ENCODE assay signal across 11 cellular contexts in the genomic region with DNA sequence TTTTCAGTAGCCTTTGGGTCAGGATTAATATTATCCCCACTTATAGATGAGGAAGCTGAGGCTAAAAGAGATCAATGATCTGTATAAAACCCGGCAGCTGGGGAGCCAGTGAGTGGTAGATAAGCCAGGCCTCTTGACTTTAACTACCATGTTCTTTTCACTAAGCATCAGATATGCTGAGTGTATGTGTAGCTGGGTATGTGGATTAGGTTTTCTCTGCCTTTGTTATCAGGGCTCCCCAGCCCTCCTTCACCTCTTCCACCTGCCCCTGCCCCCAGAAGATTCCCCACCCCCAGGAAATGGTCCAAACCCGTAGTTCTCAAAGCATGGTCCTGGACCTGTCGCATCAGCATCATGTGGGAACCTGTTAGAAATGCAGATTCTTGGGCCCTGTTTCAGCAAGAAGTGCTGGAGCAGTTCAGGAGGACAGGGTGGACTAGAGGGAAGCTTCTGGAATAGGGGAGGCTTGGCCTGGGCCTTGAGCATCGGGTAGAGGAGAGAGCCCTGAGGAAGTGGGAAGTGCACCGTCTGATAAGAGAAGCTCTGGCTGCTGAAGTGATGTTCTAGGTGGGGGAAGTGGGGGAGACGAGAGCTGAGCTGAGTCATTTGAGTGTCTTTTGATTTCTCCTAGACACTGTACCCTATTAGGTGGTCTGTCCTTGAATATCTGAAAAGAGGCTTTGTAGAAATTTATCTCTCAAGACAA.
"Had no signal": no experiment of that assay in that cellular context is flagged by ENCODE, and none has a peak within 500 bp of the region (broad histone marks: within the 10 kb centered on the region; RNA-seq: fewer than 3 reads in every experiment).

No MANE protein-coding gene starts in this region.

- H3K9me3 ChIP-seq: ascending aorta, colonic mucosa, gastrocnemius medialis, spleen, uterus had no signal

- ATAC-seq: esophagus mucosa, gastrocnemius medialis had no signal

- H3K4me1 ChIP-seq: ascending aorta, colonic mucosa, gastrocnemius medialis, spleen, uterus had no signal

- H3K27ac ChIP-seq: ascending aorta, colonic mucosa, gastrocnemius medialis, spleen, uterus had no signal

- H3K27me3 ChIP-seq: ascending aorta had no signal

- H3K36me3 ChIP-seq: ascending aorta, colonic mucosa, gastrocnemius medialis, spleen, uterus had no signal

- H3K4me3 ChIP-seq: ascending aorta, colonic mucosa, gastrocnemius medialis, lung, spleen, uterus had no signal

- DNase-seq: activated CD4-positive, alpha-beta T cell treated with anti-CD3 and anti-CD28 coated beads, Interleukin-2, amount 50 U/mL, for 1 hour; activated gamma-delta T cell; colonic mucosa; gastrocnemius medialis; head of caudate nucleus; spleen; stimulated activated naive B cell treated with anti-CD40 and anti-IgM and Interleukin-4, amounts not matched to agents 10 μg/mL and 1 μg/mL and 100 μg/mL, for 72 hours; uterus had no signal
